1 cellular context compared by ENCODE assay signal in genomic region chr1:187744665-187745064, GRCh38.
TF ChIP-seq lines count a peak whose summit lies in the region.

No MANE protein-coding gene starts in this region.

TF ChIP-seq in WTC11, 78 proteins besides CTCF, POLR2A, EP300 and RAD21 (continued from another document):
- TF ChIP-seq ARID4B (CRISPR knock-in tag; IDR thresholded peaks at IDR 0.05; ENCODE audit: borderline replicate concordance) (no peak), MLX (CRISPR knock-in tag; IDR thresholded peaks at IDR 0.05) (no peak), ZNF671 (CRISPR knock-in tag; IDR thresholded peaks at IDR 0.05) (no peak)
